Comparison of ENCODE assay signal across 1 cellular context in genomic region chr1:160951443-160952128, GRCh38.
TF ChIP-seq lines count a peak whose summit lies in the region.

No MANE protein-coding gene starts in this region.

TF ChIP-seq in HepG2, 621 proteins besides CTCF, POLR2A, EP300 and RAD21 (continued from another document):
- TF ChIP-seq IKZF5 (CRISPR knock-in tag; IDR thresholded peaks at IDR 0.05) (0 out of 2 replicates have a peak, but pooled peaks have one; percentile 37), MAX (IDR thresholded peaks at IDR 0.05) (no peak), SOX6 (IDR thresholded peaks at IDR 0.05) (no peak), SOX6 (CRISPR knock-in tag; IDR thresholded peaks at IDR 0.05) (0 out of 2 replicates have a peak, but pooled peaks have one; percentile 10), NCOA5 (CRISPR knock-in tag; IDR thresholded peaks at IDR 0.05) (no peak), STAG1 (CRISPR knock-in tag; IDR thresholded peaks at IDR 0.05) (peak; percentile 80), THAP11 (CRISPR knock-in tag; IDR thresholded peaks at IDR 0.05) (0 out of 2 replicates have a peak, but pooled peaks have one; percentile 16), ZNF446 (CRISPR knock-in tag; IDR thresholded peaks at IDR 0.05) (no peak), NR1H2 (CRISPR knock-in tag; IDR thresholded peaks at IDR 0.05; ENCODE audit: borderline replicate concordance, low read depth) (no peak), SMC3 (IDR thresholded peaks at IDR 0.05; ENCODE audit: low read length) (peak; percentile 79), ZNF646 (CRISPR knock-in tag; IDR thresholded peaks at IDR 0.05) (no peak)
